In the genomic region with DNA sequence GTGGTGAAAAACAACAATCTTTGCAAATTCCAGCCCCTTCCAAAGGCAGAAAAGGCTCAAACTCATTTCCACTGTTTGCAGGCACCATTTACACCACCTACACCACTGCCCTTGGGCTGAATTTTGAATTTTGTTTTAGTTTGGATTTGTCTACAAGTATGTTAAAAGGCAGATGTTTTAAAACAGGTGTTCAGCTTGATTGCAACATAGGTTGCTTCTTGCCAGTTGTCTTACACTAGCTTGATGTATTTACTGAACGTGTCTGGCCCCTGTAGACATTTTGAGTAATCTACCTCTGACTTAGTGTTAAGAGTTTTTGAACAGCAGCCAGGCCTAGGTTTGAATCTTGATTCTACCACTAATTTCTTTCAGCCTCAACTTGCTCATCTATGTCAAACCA, we compare ENCODE assay signal across 1 cellular context.
TF ChIP-seq lines count a peak whose summit lies in the region.

No MANE protein-coding gene starts in this region.

TF ChIP-seq in GM23338, 12 proteins besides CTCF, POLR2A, EP300 and RAD21 (continued from another document):
- no peak for TF ChIP-seq ZNF462 (CRISPR knock-in tag; IDR thresholded peaks at IDR 0.05)
- no peak for TF ChIP-seq ZNF114 (CRISPR knock-in tag; IDR thresholded peaks at IDR 0.05)
- TF ChIP-seq ZNF331 (CRISPR knock-in tag; IDR thresholded peaks at IDR 0.05; ENCODE audit: low read depth): no peak
- TF ChIP-seq POLR2AphosphoS5 (IDR thresholded peaks at IDR 0.05; ENCODE audit: low read depth): no peak
- TF ChIP-seq, protein P1, sequence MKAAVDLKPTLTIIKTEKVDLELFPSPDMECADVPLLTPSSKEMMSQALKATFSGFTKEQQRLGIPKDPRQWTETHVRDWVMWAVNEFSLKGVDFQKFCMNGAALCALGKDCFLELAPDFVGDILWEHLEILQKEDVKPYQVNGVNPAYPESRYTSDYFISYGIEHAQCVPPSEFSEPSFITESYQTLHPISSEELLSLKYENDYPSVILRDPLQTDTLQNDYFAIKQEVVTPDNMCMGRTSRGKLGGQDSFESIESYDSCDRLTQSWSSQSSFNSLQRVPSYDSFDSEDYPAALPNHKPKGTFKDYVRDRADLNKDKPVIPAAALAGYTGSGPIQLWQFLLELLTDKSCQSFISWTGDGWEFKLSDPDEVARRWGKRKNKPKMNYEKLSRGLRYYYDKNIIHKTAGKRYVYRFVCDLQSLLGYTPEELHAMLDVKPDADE (IDR thresholded peaks at IDR 0.05): no peak
- no peak for TF ChIP-seq STAT1 (IDR thresholded peaks at IDR 0.05; ENCODE audit: unreplicated experiment)
- no peak for TF ChIP-seq JUNB (IDR thresholded peaks at IDR 0.05; ENCODE audit: unreplicated experiment)
- TF ChIP-seq NANOG (IDR thresholded peaks at IDR 0.05; ENCODE audit: borderline replicate concordance): no peak
- no peak for TF ChIP-seq EZH2phosphoT487 (IDR thresholded peaks at IDR 0.05; ENCODE audit: unreplicated experiment)
- TF ChIP-seq, protein P2, sequence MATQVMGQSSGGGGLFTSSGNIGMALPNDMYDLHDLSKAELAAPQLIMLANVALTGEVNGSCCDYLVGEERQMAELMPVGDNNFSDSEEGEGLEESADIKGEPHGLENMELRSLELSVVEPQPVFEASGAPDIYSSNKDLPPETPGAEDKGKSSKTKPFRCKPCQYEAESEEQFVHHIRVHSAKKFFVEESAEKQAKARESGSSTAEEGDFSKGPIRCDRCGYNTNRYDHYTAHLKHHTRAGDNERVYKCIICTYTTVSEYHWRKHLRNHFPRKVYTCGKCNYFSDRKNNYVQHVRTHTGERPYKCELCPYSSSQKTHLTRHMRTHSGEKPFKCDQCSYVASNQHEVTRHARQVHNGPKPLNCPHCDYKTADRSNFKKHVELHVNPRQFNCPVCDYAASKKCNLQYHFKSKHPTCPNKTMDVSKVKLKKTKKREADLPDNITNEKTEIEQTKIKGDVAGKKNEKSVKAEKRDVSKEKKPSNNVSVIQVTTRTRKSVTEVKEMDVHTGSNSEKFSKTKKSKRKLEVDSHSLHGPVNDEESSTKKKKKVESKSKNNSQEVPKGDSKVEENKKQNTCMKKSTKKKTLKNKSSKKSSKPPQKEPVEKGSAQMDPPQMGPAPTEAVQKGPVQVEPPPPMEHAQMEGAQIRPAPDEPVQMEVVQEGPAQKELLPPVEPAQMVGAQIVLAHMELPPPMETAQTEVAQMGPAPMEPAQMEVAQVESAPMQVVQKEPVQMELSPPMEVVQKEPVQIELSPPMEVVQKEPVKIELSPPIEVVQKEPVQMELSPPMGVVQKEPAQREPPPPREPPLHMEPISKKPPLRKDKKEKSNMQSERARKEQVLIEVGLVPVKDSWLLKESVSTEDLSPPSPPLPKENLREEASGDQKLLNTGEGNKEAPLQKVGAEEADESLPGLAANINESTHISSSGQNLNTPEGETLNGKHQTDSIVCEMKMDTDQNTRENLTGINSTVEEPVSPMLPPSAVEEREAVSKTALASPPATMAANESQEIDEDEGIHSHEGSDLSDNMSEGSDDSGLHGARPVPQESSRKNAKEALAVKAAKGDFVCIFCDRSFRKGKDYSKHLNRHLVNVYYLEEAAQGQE (IDR thresholded peaks at IDR 0.05; ENCODE audit: unreplicated experiment): no peak
- no peak for TF ChIP-seq CREB1 (CRISPR knock-in tag; IDR thresholded peaks at IDR 0.05; ENCODE audit: low read depth)
